17 cellular contexts compared by ENCODE assay signal in genomic region chr2:160876765-160877164, GRCh38.
A peak's percentile ranks its signal among the peaks of the same experiment; 100 is the strongest.
DNase-seq lines count a peak whose midpoint lies in the region; ATAC-seq and TF ChIP-seq lines count a peak whose summit lies in the region.
"Had no signal": no experiment of that assay in that cellular context is flagged by ENCODE, and none has a peak within 500 bp of the region (broad histone marks: within the 10 kb centered on the region; RNA-seq: fewer than 3 reads in every experiment).

No MANE protein-coding gene starts in this region.

- H3K4me1 ChIP-seq in body of pancreas (no peaks in the 10 kb centered on the region), mucosa of descending colon (ENCODE audit: low read depth) (no peaks in the 10 kb centered on the region)

- no peaks in the 10 kb centered on the region for H3K9me3 ChIP-seq in body of pancreas
- H3K9me3 ChIP-seq in mucosa of descending colon, result no peaks in the 10 kb centered on the region
- no peaks in the 10 kb centered on the region for H3K9me3 ChIP-seq in WERI-Rb-1 (ENCODE audit: severe bottlenecking)
- H3K9me3 ChIP-seq: SJSA1 had no signal

- H3K27me3 ChIP-seq in body of pancreas (no peaks in the 10 kb centered on the region), WERI-Rb-1 (ENCODE audit: insufficient read depth, low read depth, severe bottlenecking) (no peaks in the 10 kb centered on the region)
- H3K27me3 ChIP-seq: SJSA1 had no signal

- H3K36me3 ChIP-seq in body of pancreas (replicated peaks in 1 of 2; ENCODE audit: insufficient read depth in 1 of 2, low read depth in 2 of 2) (no peaks in the 10 kb centered on the region), mucosa of descending colon (ENCODE audit: low read depth) (no peaks in the 10 kb centered on the region), WERI-Rb-1 (no peaks in the 10 kb centered on the region)
- H3K36me3 ChIP-seq: SJSA1 had no signal

- TF ChIP-seq CTCF in cardiac fibroblast (IDR thresholded peaks at IDR 0.05; ENCODE audit: low read depth, low read length) (no peak), body of pancreas (IDR thresholded peaks at IDR 0.05) (no peak), mucosa of descending colon (IDR thresholded peaks at IDR 0.05) (no peak), WERI-Rb-1 (IDR thresholded peaks at IDR 0.05; ENCODE audit: low read depth, low read length) (no peak)

- intact Hi-C loops in body of pancreas (cut with DNase I), result no loop called here
- intact Hi-C loops in mucosa of descending colon (cut with DNase I, micrococcal nuclease), result no loop called here

- DNase-seq in EH (ENCODE audit: low read depth), result peak; percentile 34
- peak; percentile 21 for DNase-seq in LHCN-M2 (ENCODE audit: low read depth)
- peak; percentile 26 to 39 for DNase-seq in cardiac fibroblast (ENCODE audit: low read depth in 2 of 2)
- peak; percentile 33 for DNase-seq in iris pigment epithelial cell (ENCODE audit: low read depth)
- DNase-seq in body of pancreas, result no peak
- DNase-seq in mucosa of descending colon, result no peak
- DNase-seq in WERI-Rb-1, result no peak
- DNase-seq: 8988T; CD8-positive, alpha-beta T cell; H7; NCI-H1417 treated with DMSO at 0.1 percent for 48 hours; NCI-H2029 treated with DMSO at 0.1 percent for 48 hours; NCI-H510A; NCI-H774 had no signal

- ATAC-seq in body of pancreas, result no peak
- no peak for ATAC-seq in mucosa of descending colon
- no peak for ATAC-seq in HG03159 (IDR thresholded peaks at IDR 0.05; ENCODE audit: unreplicated experiment)
- ATAC-seq: CD8-positive, alpha-beta T cell; PC-3 had no signal

- H3K27ac ChIP-seq in body of pancreas, result no peak overlapping the region
- H3K27ac ChIP-seq in WERI-Rb-1, result no peak overlapping the region
- H3K27ac ChIP-seq: SJSA1 had no signal

- H3K4me3 ChIP-seq in cardiac fibroblast (replicated peaks in 1 of 2; ENCODE audit: low read depth in 2 of 2, low read length in 2 of 2) (no peak overlapping the region), body of pancreas (no peak overlapping the region), mucosa of descending colon (no peak overlapping the region), WERI-Rb-1 (ENCODE audit: low read depth, low read length) (no peak overlapping the region)
- H3K4me3 ChIP-seq: SJSA1 had no signal

- WGBS in body of pancreas, 2 donors, result 63 to 70% methylated on average over 3 of the region's 3 CpGs

- TF ChIP-seq POLR2A in body of pancreas (IDR thresholded peaks at IDR 0.05), result no peak

Comparison
In these comparisons a context has a peak if more than half of its experiments do, and no peak if none do; other contexts are left out.
1. DNase-seq: peak in EH (single experiment), LHCN-M2 (single experiment), cardiac fibroblast (2 of 2) and iris pigment epithelial cell (single experiment); none in body of pancreas (0 of 4), mucosa of descending colon (0 of 3) and WERI-Rb-1 (single experiment).